1 cellular context compared by ENCODE assay signal in the genomic region with DNA sequence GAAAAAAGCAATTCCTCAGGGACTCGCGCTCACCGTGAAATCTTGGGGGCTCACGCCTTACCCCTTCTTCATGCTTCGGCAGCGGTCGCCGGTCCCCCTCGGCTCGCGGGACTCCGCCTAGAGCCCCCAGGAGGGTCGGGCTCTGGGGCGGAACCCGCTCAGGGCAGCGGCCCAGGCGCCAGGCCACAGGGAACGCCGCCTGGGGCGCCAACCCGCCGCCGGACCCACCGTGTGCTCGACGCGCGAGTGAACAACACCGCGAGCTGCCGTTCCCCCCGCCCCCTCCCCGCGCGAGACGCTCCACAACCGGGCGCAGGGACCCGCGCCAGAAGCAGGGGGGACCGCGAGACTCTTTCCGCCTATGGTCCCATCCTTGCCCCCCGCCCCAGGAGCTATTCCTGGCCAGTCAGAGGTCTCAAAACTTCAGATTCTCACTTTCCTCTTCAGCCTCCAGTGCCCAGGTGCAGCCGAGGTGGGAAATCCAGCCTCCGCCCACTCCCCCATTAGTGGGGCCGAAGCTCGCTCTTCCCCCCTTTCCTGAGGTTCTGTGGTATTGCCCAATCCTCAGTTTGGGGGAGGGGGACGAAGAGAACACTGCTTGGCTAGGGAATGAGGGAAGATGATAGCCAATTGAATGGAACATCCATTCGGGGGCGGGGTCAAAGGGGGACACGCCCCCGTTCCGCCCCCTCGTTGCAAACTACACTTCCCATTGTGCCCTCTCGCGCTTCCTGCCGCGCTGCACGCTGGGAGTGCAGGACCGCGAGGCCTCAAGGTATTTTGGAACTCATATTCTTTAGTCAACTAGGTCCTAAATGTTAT.
TF ChIP-seq lines count a peak whose summit lies in the region.

A gene (minus strand): TSS at position 265 of the 822 bp plus-strand sequence. CDS start 52,069 bp downstream, outside the sequence.

TF ChIP-seq in K562, 482 proteins besides CTCF, POLR2A, EP300 and RAD21 (continued from another document):
- TF ChIP-seq, protein P1, sequence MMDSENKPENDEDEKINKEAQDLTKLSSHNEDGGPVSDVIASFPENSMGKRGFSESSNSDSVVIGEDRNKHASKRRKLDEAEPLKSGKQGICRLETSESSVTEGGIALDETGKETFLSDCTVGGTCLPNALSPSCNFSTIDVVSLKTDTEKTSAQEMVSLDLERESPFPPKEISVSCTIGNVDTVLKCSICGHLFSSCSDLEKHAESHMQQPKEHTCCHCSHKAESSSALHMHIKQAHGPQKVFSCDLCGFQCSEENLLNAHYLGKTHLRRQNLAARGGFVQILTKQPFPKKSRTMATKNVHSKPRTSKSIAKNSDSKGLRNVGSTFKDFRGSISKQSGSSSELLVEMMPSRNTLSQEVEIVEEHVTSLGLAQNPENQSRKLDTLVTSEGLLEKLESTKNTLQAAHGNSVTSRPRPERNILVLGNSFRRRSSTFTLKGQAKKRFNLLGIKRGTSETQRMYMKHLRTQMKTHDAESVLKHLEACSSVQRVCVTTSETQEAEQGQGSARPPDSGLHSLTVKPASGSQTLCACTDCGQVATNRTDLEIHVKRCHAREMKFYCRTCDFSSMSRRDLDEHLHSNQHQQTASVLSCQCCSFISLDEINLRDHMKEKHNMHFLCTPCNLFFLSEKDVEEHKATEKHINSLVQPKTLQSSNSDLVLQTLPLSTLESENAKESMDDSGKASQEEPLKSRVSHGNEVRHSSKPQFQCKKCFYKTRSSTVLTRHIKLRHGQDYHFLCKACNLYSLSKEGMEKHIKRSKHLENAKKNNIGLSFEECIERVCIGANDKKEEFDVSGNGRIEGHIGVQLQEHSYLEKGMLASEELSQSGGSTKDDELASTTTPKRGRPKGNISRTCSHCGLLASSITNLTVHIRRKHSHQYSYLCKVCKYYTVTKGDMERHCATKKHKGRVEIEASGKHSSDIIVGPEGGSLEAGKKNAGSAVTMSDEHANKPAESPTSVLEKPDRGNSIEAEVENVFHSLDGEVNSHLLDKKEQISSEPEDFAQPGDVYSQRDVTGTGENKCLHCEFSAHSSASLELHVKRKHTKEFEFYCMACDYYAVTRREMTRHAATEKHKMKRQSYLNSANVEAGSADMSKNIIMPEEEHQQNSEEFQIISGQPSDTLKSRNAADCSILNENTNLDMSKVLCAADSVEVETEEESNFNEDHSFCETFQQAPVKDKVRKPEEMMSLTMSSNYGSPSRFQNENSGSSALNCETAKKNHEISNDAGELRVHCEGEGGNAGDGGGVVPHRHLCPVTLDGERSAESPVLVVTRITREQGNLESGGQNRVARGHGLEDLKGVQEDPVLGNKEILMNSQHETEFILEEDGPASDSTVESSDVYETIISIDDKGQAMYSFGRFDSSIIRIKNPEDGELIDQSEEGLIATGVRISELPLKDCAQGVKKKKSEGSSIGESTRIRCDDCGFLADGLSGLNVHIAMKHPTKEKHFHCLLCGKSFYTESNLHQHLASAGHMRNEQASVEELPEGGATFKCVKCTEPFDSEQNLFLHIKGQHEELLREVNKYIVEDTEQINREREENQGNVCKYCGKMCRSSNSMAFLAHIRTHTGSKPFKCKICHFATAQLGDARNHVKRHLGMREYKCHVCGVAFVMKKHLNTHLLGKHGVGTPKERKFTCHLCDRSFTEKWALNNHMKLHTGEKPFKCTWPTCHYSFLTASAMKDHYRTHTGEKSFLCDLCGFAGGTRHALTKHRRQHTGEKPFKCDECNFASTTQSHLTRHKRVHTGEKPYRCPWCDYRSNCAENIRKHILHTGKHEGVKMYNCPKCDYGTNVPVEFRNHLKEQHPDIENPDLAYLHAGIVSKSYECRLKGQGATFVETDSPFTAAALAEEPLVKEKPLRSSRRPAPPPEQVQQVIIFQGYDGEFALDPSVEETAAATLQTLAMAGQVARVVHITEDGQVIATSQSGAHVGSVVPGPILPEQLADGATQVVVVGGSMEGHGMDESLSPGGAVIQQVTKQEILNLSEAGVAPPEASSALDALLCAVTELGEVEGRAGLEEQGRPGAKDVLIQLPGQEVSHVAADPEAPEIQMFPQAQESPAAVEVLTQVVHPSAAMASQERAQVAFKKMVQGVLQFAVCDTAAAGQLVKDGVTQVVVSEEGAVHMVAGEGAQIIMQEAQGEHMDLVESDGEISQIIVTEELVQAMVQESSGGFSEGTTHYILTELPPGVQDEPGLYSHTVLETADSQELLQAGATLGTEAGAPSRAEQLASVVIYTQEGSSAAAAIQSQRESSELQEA (IDR thresholded peaks at IDR 0.05; ENCODE audit: low read depth) = no peak
- TF ChIP-seq FOXJ3 (CRISPR knock-in tag; IDR thresholded peaks at IDR 0.05) = no peak
- TF ChIP-seq MBD2 (IDR thresholded peaks at IDR 0.05; ENCODE audit: borderline replicate concordance, low read depth) = peak; percentile 74
- no peak for TF ChIP-seq CBX2 (IDR thresholded peaks at IDR 0.05; ENCODE audit: insufficient read depth, low read length, poor library complexity, severe bottlenecking)
- TF ChIP-seq ZNF57 (CRISPR knock-in tag; IDR thresholded peaks at IDR 0.05) = no peak
- TF ChIP-seq, protein P2, sequence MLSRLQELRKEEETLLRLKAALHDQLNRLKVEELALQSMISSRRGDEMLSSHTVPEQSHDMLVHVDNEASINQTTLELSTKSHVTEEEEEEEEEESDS (CRISPR knock-in tag; IDR thresholded peaks at IDR 0.05) = no peak
- TF ChIP-seq MYC (IDR thresholded peaks at IDR 0.05; ENCODE audit: low read depth, low read length) = peak; percentile 76
- no peak for TF ChIP-seq MYC (CRISPR knock-in tag; IDR thresholded peaks at IDR 0.05; ENCODE audit: borderline replicate concordance, low read depth)
- TF ChIP-seq SMARCC2 (IDR thresholded peaks at IDR 0.05; ENCODE audit: low read depth) = no peak
- TF ChIP-seq, protein P3, sequence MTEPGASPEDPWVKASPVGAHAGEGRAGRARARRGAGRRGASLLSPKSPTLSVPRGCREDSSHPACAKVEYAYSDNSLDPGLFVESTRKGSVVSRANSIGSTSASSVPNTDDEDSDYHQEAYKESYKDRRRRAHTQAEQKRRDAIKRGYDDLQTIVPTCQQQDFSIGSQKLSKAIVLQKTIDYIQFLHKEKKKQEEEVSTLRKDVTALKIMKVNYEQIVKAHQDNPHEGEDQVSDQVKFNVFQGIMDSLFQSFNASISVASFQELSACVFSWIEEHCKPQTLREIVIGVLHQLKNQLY (CRISPR knock-in tag; conservative IDR thresholded peaks at IDR 0.05) = no peak
- TF ChIP-seq EZH2 (IDR thresholded peaks at IDR 0.05; ENCODE audit: borderline replicate concordance, low read depth, low read length) = no peak
